22 cellular contexts compared by ENCODE assay signal in genomic region chr6:147711511-147711910, GRCh38.
DNase-seq lines count a peak whose midpoint lies in the region; ATAC-seq and TF ChIP-seq lines count a peak whose summit lies in the region.
"Had no signal": no experiment of that assay in that cellular context is flagged by ENCODE, and none has a peak within 500 bp of the region (broad histone marks: within the 10 kb centered on the region; RNA-seq: fewer than 3 reads in every experiment).

No MANE protein-coding gene starts in this region.

- H3K27ac Mint-ChIP-seq in mesothelial cell of epicardium = peak overlapping the region; percentile 50
- H3K27ac Mint-ChIP-seq: CD14-positive monocyte, T-cell had no signal

- no peak for ATAC-seq in HG03135 (IDR thresholded peaks at IDR 0.05; ENCODE audit: unreplicated experiment)
- ATAC-seq: A549, GM12878, K562, T-cell had no signal

- H3K4me3 ChIP-seq in AG10803 (ENCODE audit: low read length) = no peak overlapping the region
- H3K4me3 ChIP-seq in astrocyte of the cerebellum (ENCODE audit: low read depth, low read length) = no peak overlapping the region
- H3K4me3 ChIP-seq: A549, GM12878, GM23248, K562 had no signal

- no peak for TF ChIP-seq CTCF in AG10803 (conservative IDR thresholded peaks at IDR 0.05; ENCODE audit: low read length)
- TF ChIP-seq CTCF in astrocyte of the cerebellum (IDR thresholded peaks at IDR 0.05; ENCODE audit: low read depth, low read length, missing control alignments) = no peak
- TF ChIP-seq CTCF in mesothelial cell of epicardium (IDR thresholded peaks at IDR 0.05; ENCODE audit: unreplicated experiment) = no peak

- peak; percentile 41 for DNase-seq in AG10803 (ENCODE audit: low read depth)
- peak; percentile 89 for DNase-seq in NCI-H146 treated with DMSO at 0.1 percent for 48 hours (lab: John Stamatoyannopoulos, UW; ENCODE audit: unreplicated experiment)
- peak; percentile 41 for DNase-seq in astrocyte of the cerebellum (ENCODE audit: low read depth)
- no peak for DNase-seq in mesothelial cell of epicardium (ENCODE audit: low spot score in 2 of 2, unreplicated experiment in 2 of 2)
- DNase-seq in SKM-1 (lab: John Stamatoyannopoulos, UW; ENCODE audit: unreplicated experiment) = no peak
- DNase-seq in iPS-NIHi7 (ENCODE audit: extremely low spot score) = no peak
- DNase-seq: AML-193, Caco-2, GM23248, HCEC 1CT, NCI-H1092 treated with DMSO at 0.1 percent for 48 hours, NCI-H187, NCI-H345, NCI-H526, SHP77 treated with DMSO at 0.1 percent for 48 hours, SK-N-SH, T-cell had no signal

- in situ Hi-C loops in astrocyte of the cerebellum (cut with HindIII; ENCODE audit: low sequenced_read_pairs) = no loop called here

- H3K4me1 Mint-ChIP-seq in mesothelial cell of epicardium = peaks cover 20% of the 10 kb centered on the region
- H3K4me1 Mint-ChIP-seq: CD14-positive monocyte, T-cell had no signal

- no peaks in the 10 kb centered on the region for H3K27me3 Mint-ChIP-seq in mesothelial cell of epicardium (ENCODE audit: low read depth)

- H3K9me3 Mint-ChIP-seq in mesothelial cell of epicardium = no peaks in the 10 kb centered on the region

- H3K36me3 Mint-ChIP-seq in mesothelial cell of epicardium = no peaks in the 10 kb centered on the region
- H3K36me3 Mint-ChIP-seq: CD14-positive monocyte, T-cell had no signal

- H3K4me3 Mint-ChIP-seq in mesothelial cell of epicardium = no peak overlapping the region
- H3K4me3 Mint-ChIP-seq: CD14-positive monocyte, T-cell had no signal

Comparison
In these comparisons a context has a peak if more than half of its experiments do, and no peak if none do; other contexts are left out.
1. DNase-seq: peak in AG10803 (single experiment), NCI-H146 treated with DMSO at 0.1 percent for 48 hours (single experiment) and astrocyte of the cerebellum (single experiment); none in mesothelial cell of epicardium (0 of 2), SKM-1 (single experiment) and iPS-NIHi7 (single experiment).